Comparison of ENCODE assay signal across 10 cellular contexts in genomic region chr9:111983484-111983908, GRCh38.
DNase-seq lines count a peak whose midpoint lies in the region; ATAC-seq and TF ChIP-seq lines count a peak whose summit lies in the region.
"Had no signal": no experiment of that assay in that cellular context is flagged by ENCODE, and none has a peak within 500 bp of the region (broad histone marks: within the 10 kb centered on the region; RNA-seq: fewer than 3 reads in every experiment).

No MANE protein-coding gene starts in this region.

- no peaks in the 10 kb centered on the region for H3F3A ChIP-seq in Loucy (ENCODE audit: low read depth)

- no peaks in the 10 kb centered on the region for H3K9me2 ChIP-seq in Loucy (replicated peaks; ENCODE audit: low read depth, low read length)

- ATAC-seq in GM19035 (IDR thresholded peaks at IDR 0.05; ENCODE audit: unreplicated experiment) (peak; percentile 60), HG02642 (IDR thresholded peaks at IDR 0.05; ENCODE audit: poor library complexity, unreplicated experiment) (peak; percentile 68), sciatic nerve (no peak)
- ATAC-seq: HCT116; naive thymus-derived CD8-positive, alpha-beta T cell had no signal

- no peak overlapping the region for H3K9ac ChIP-seq in Loucy (ENCODE audit: low read depth, low read length, poor library complexity, severe bottlenecking)

- H3K4me3 ChIP-seq in Loucy (ENCODE audit: low read length, poor library complexity, severe bottlenecking) (no peak overlapping the region), MG63 (no peak overlapping the region)

- no peak overlapping the region for H3K4me3 Mint-ChIP-seq in activated naive CD4-positive, alpha-beta T cell treated with anti-CD3 and anti-CD28 coated beads for 36 hours

- TF ChIP-seq CTCF in Loucy (conservative IDR thresholded peaks at IDR 0.05; ENCODE audit: low read length) = no peak

- H3K27me3 Mint-ChIP-seq in activated naive CD4-positive, alpha-beta T cell treated with anti-CD3 and anti-CD28 coated beads for 36 hours (ENCODE audit: low read depth) = no peaks in the 10 kb centered on the region

- DNase-seq in sciatic nerve (ENCODE audit: low spot score) = peak; percentile 19
- DNase-seq in DMS153 (lab: John Stamatoyannopoulos, UW) = no peak
- no peak for DNase-seq in MG63
- no peak for DNase-seq in activated naive CD4-positive, alpha-beta T cell treated with anti-CD3 and anti-CD28 coated beads for 36 hours
- DNase-seq: activated gamma-delta T cell had no signal

- H3K9me3 Mint-ChIP-seq in activated naive CD4-positive, alpha-beta T cell treated with anti-CD3 and anti-CD28 coated beads for 36 hours = no peaks in the 10 kb centered on the region
- H3K9me3 Mint-ChIP-seq: naive thymus-derived CD8-positive, alpha-beta T cell had no signal

- H3K27me3 ChIP-seq in Loucy (ENCODE audit: insufficient read depth, low read length, poor library complexity, severe bottlenecking) (no peaks in the 10 kb centered on the region), MG63 (no peaks in the 10 kb centered on the region)

- H2AFZ ChIP-seq in Loucy (ENCODE audit: low read length) = peak overlapping the region; percentile 72

- H3K9me3 ChIP-seq in Loucy (ENCODE audit: insufficient read depth, low read depth, low read length) (no peaks in the 10 kb centered on the region), MG63 (no peaks in the 10 kb centered on the region)

- peaks cover 39% of the 10 kb centered on the region for H3K4me1 ChIP-seq in Loucy (ENCODE audit: insufficient read depth, low read length, poor library complexity, severe bottlenecking)

- H3K4me1 Mint-ChIP-seq in activated naive CD4-positive, alpha-beta T cell treated with anti-CD3 and anti-CD28 coated beads for 36 hours (ENCODE audit: low read depth) = peaks cover 29% of the 10 kb centered on the region

- no peaks in the 10 kb centered on the region for H4K20me1 ChIP-seq in Loucy (ENCODE audit: insufficient read depth, low read length, poor library complexity, severe bottlenecking)

- no peak overlapping the region for H3K27ac Mint-ChIP-seq in activated naive CD4-positive, alpha-beta T cell treated with anti-CD3 and anti-CD28 coated beads for 36 hours

- H3K36me3 Mint-ChIP-seq in activated naive CD4-positive, alpha-beta T cell treated with anti-CD3 and anti-CD28 coated beads for 36 hours (ENCODE audit: low read depth) = no peaks in the 10 kb centered on the region
- H3K36me3 Mint-ChIP-seq: naive thymus-derived CD8-positive, alpha-beta T cell had no signal

- peak overlapping the region; percentile 2 for H3K4me2 ChIP-seq in Loucy (ENCODE audit: low read depth, low read length, poor library complexity, severe bottlenecking)

- no peaks in the 10 kb centered on the region for H3K79me2 ChIP-seq in Loucy (ENCODE audit: insufficient read depth, low read length)

- CTCF ChIA-PET in activated naive CD4-positive, alpha-beta T cell treated with anti-CD3 and anti-CD28 coated beads for 36 hours (lab: Charles Lee) = no interaction called here

- no peaks in the 10 kb centered on the region for H3K36me3 ChIP-seq in Loucy (ENCODE audit: insufficient read depth, low read length)
- H3K36me3 ChIP-seq in MG63 = no peaks in the 10 kb centered on the region

- intact Hi-C loops in sciatic nerve (cut with DNase I) = no loop called here
- intact Hi-C loops in activated naive CD4-positive, alpha-beta T cell treated with anti-CD3 and anti-CD28 coated beads for 36 hours (cut with micrococcal nuclease) = no loop called here
